Comparison of ENCODE assay signal across 19 cellular contexts in the genomic region with DNA sequence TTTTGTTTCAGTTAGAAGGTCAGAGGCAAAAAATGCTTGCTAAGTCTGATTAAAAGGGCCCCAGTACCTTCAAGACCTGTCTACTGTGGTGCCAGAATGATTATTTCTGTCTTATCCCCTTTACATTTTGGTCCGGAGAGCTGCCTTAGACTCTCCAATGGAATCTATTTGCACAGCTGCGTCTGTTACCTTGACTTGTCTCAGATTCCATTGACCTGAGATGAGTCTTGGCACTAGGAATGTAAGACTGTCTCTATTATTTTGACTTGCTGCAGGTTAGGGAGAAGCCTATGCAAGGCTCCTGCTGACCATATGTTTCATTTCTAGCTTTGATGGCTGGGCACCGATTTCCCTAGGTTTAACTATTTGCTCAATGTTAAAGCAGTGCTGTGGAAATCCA.
DNase-seq lines count a peak whose midpoint lies in the region; ATAC-seq and TF ChIP-seq lines count a peak whose summit lies in the region.
"Had no signal": no experiment of that assay in that cellular context is flagged by ENCODE, and none has a peak within 500 bp of the region (broad histone marks: within the 10 kb centered on the region; RNA-seq: fewer than 3 reads in every experiment).

No MANE protein-coding gene starts in this region.

- no peak for TF ChIP-seq POLR2A in GM18505 (IDR thresholded peaks at IDR 0.05; ENCODE audit: borderline replicate concordance, extremely low read depth, insufficient read depth, insufficient read length)

- H4K5ac ChIP-seq in mesendoderm (ENCODE audit: low read length) = no peak overlapping the region

- H3K36me3 ChIP-seq in mesendoderm (ENCODE audit: control insufficient read depth, insufficient read depth, low read length) = no peaks in the 10 kb centered on the region
- H3K36me3 ChIP-seq in effector memory CD4-positive, alpha-beta T cell (ENCODE audit: control insufficient read depth, insufficient read depth, low read length) = no peaks in the 10 kb centered on the region
- H3K36me3 ChIP-seq: BLaER1 treated with 17β-estradiol and CSF1 and Interleukin-3, amounts not matched to agents 10 nM and 100 nM; SJSA1 had no signal

- H3K4me3 ChIP-seq in mesendoderm (ENCODE audit: low read length) = no peak overlapping the region
- H3K4me3 ChIP-seq in effector memory CD4-positive, alpha-beta T cell (ENCODE audit: insufficient read depth, low read depth, low read length, poor library complexity, severe bottlenecking) = no peak overlapping the region
- H3K4me3 ChIP-seq: BLaER1 treated with 17β-estradiol and CSF1 and Interleukin-3, amounts not matched to agents 10 nM and 100 nM; SJSA1 had no signal

- no peak for ATAC-seq in HG03139 (IDR thresholded peaks at IDR 0.05; ENCODE audit: unreplicated experiment)
- no peak for ATAC-seq in GM18505 (IDR thresholded peaks at IDR 0.05; ENCODE audit: unreplicated experiment)
- ATAC-seq: Panc1 had no signal

- H2BK15ac ChIP-seq in mesendoderm (replicated peaks; ENCODE audit: low read depth) = no peak overlapping the region

- H3K9ac ChIP-seq in mesendoderm (ENCODE audit: low read length) = no peak overlapping the region
- H3K9ac ChIP-seq: BLaER1 treated with 17β-estradiol and CSF1 and Interleukin-3, amounts not matched to agents 10 nM and 100 nM had no signal

- H3K18ac ChIP-seq in mesendoderm (ENCODE audit: low read length) = no peak overlapping the region

- WGBS in mesendoderm (ENCODE audit: extremely low coverage, insufficient coverage, low lambda C conversion rate) = no CpG with 5 or more reads among the region's 3 CpGs

- no peak overlapping the region for H2BK5ac ChIP-seq in mesendoderm (ENCODE audit: low read length)

- no peak overlapping the region for H3K4me2 ChIP-seq in mesendoderm (ENCODE audit: low read length)
- H3K4me2 ChIP-seq: BLaER1 treated with 17β-estradiol and CSF1 and Interleukin-3, amounts not matched to agents 10 nM and 100 nM had no signal

- no peaks in the 10 kb centered on the region for H3K79me1 ChIP-seq in mesendoderm (ENCODE audit: low read length)

- no peaks in the 10 kb centered on the region for H3K9me3 ChIP-seq in effector memory CD4-positive, alpha-beta T cell (ENCODE audit: control insufficient read depth, low read length)
- H3K9me3 ChIP-seq: Caco-2, SJSA1 had no signal

- no peak overlapping the region for H3K23ac ChIP-seq in mesendoderm (ENCODE audit: low read length)

- no peak overlapping the region for H2AK5ac ChIP-seq in mesendoderm (ENCODE audit: low read length)

- no peaks in the 10 kb centered on the region for H3K27me3 ChIP-seq in mesendoderm (ENCODE audit: insufficient read depth, low read length, poor library complexity)
- no peaks in the 10 kb centered on the region for H3K27me3 ChIP-seq in effector memory CD4-positive, alpha-beta T cell (replicated peaks; ENCODE audit: control insufficient read depth, insufficient read depth, low read length, poor library complexity, severe bottlenecking)
- H3K27me3 ChIP-seq: BLaER1 treated with 17β-estradiol and CSF1 and Interleukin-3, amounts not matched to agents 10 nM and 100 nM; SJSA1 had no signal

- no peak overlapping the region for H3K4ac ChIP-seq in mesendoderm (ENCODE audit: low read depth, low read length)

- no peak overlapping the region for H2BK120ac ChIP-seq in mesendoderm (ENCODE audit: low read depth, low read length)

- H4K8ac ChIP-seq in mesendoderm (ENCODE audit: low read depth, low read length) = no peak overlapping the region

- H3K56ac ChIP-seq in mesendoderm (ENCODE audit: low read length) = no peak overlapping the region

- H3K79me2 ChIP-seq in mesendoderm (ENCODE audit: control insufficient read depth, insufficient read depth, low read length) = no peaks in the 10 kb centered on the region

- H3K4me1 ChIP-seq in mesendoderm (ENCODE audit: control insufficient read depth, low read depth, low read length) = no peaks in the 10 kb centered on the region
- H3K4me1 ChIP-seq in effector memory CD4-positive, alpha-beta T cell (ENCODE audit: control insufficient read depth, insufficient read depth, low read length, poor library complexity, severe bottlenecking) = no peaks in the 10 kb centered on the region
- H3K4me1 ChIP-seq: Caco-2, SJSA1 had no signal

- DNase-seq in NCI-H510A treated with DMSO at 0.1 percent for 48 hours (lab: John Stamatoyannopoulos, UW) (peak; percentile 9), NCI-H510A (lab: John Stamatoyannopoulos, UW) (no peak), NCI-H69 (lab: John Stamatoyannopoulos, UW) (peak; percentile 5), cerebellar cortex (ENCODE audit: low spot score) (peak; percentile 44), mesendoderm (peak; percentile 7)
- no peak for DNase-seq in effector memory CD4-positive, alpha-beta T cell
- DNase-seq: 8988T; CD4-positive, alpha-beta memory T cell; GF-D8; Karpas-422; NCI-H187; NCI-H2171; NCI-H526 treated with DMSO at 0.1 percent for 48 hours had no signal

- H3K27ac ChIP-seq in mesendoderm (ENCODE audit: low read depth, low read length) = no peak overlapping the region
- H3K27ac ChIP-seq in effector memory CD4-positive, alpha-beta T cell (ENCODE audit: insufficient read depth, low read length, poor library complexity, severe bottlenecking) = no peak overlapping the region
- H3K27ac ChIP-seq: BLaER1 treated with 17β-estradiol and CSF1 and Interleukin-3, amounts not matched to agents 10 nM and 100 nM; SJSA1 had no signal

Comparison
In these comparisons a context has a peak if more than half of its experiments do, and no peak if none do; other contexts are left out.
1. DNase-seq: peak in NCI-H510A treated with DMSO at 0.1 percent for 48 hours (single experiment), NCI-H69 (single experiment), cerebellar cortex (single experiment) and mesendoderm (single experiment); none in NCI-H510A (single experiment) and effector memory CD4-positive, alpha-beta T cell (0 of 3).